Comparison of ENCODE assay signal across 8 cellular contexts in genomic region chr15:43776101-43776717, GRCh38. TPM values are rescaled to one million over a fixed set of nuclear protein-coding genes. Genes with fewer than 3 reads are reported as not detected.
DNase-seq lines count a peak whose midpoint lies in the region; ATAC-seq and TF ChIP-seq lines count a peak whose summit lies in the region.

No MANE protein-coding gene starts in this region.

- H3K4me3 Mint-ChIP-seq in central memory CD8-positive, alpha-beta T cell = peak overlapping the region; percentile 92
- H3K4me3 Mint-ChIP-seq in type B pancreatic cell = peak overlapping the region; percentile 90

- no peak overlapping the region for H2BK5ac ChIP-seq in mesenchymal stem cell (ENCODE audit: low read depth, low read length, poor library complexity, severe bottlenecking)

- no peak overlapping the region for H2AK5ac ChIP-seq in mesenchymal stem cell (ENCODE audit: low read length, severe bottlenecking)

- H3K9me3 Mint-ChIP-seq in central memory CD8-positive, alpha-beta T cell = no peaks in the 10 kb centered on the region
- no peaks in the 10 kb centered on the region for H3K9me3 Mint-ChIP-seq in type B pancreatic cell

- H3K36me3 ChIP-seq in mesenchymal stem cell (ENCODE audit: control insufficient read depth in 1 of 2, insufficient read depth in 2 of 2, low read depth in 1 of 2, low read length in 2 of 2) = peaks cover 14 to 32% of the 10 kb centered on the region in 2 experiments

- no peak overlapping the region for H4K8ac ChIP-seq in mesenchymal stem cell (ENCODE audit: low read length)

- peak overlapping the region in 1 of 2 experiments; percentile 73 for H3K14ac ChIP-seq in mesenchymal stem cell (ENCODE audit: low read length in 2 of 2)

- H2BK15ac ChIP-seq in mesenchymal stem cell (ENCODE audit: low read depth, poor library complexity, severe bottlenecking) = no peak overlapping the region

- WGBS in mesenchymal stem cell = 11% methylated on average over 26 of the region's 35 CpGs

- no peak for DNase-seq in activated CD4-positive, CD25-positive, alpha-beta regulatory T cell (lab: John Stamatoyannopoulos, UW)
- DNase-seq in NCI-H526 (lab: John Stamatoyannopoulos, UW) (peak; percentile 66 to 82), mesenchymal stem cell (no peak), type B pancreatic cell (ENCODE audit: extremely low spot score, unreplicated experiment) (no peak), NK-92 (lab: John Stamatoyannopoulos, UW; ENCODE audit: unreplicated experiment) (no peak)
- no peak for DNase-seq in central memory CD8-positive, alpha-beta T cell (ENCODE audit: low spot score in 2 of 2)

- peak overlapping the region; percentile 6 for H3K27ac Mint-ChIP-seq in central memory CD8-positive, alpha-beta T cell (ENCODE audit: low read depth)
- H3K27ac Mint-ChIP-seq in type B pancreatic cell = peak overlapping the region; percentile 87

- peaks cover 14% of the 10 kb centered on the region for H3K4me1 ChIP-seq in mesenchymal stem cell (ENCODE audit: control insufficient read depth, insufficient read depth, low read depth, low read length)

- H3K23ac ChIP-seq in mesenchymal stem cell (ENCODE audit: low read length in 2 of 2) = peak overlapping the region in 1 of 2 experiments; percentile 75

- H3K9ac ChIP-seq in mesenchymal stem cell (ENCODE audit: low read length) = peak overlapping the region; percentile 74

- peak overlapping the region in 1 of 2 experiments; percentile 32 for H2BK12ac ChIP-seq in mesenchymal stem cell (ENCODE audit: low read length in 2 of 2)

- H2AFZ ChIP-seq in mesenchymal stem cell (ENCODE audit: low read depth, low read length) = peak overlapping the region; percentile 32

- no peak overlapping the region for H4K91ac ChIP-seq in mesenchymal stem cell (ENCODE audit: low read length)

- no peak overlapping the region for H3K4ac ChIP-seq in mesenchymal stem cell (ENCODE audit: low read depth in 1 of 2, low read length in 2 of 2)

- peak overlapping the region; percentile 56 to 87 for H3K4me3 ChIP-seq in mesenchymal stem cell (ENCODE audit: insufficient read depth in 1 of 2, low read depth in 1 of 2, low read length in 2 of 2)

- H3K36me3 Mint-ChIP-seq in central memory CD8-positive, alpha-beta T cell (ENCODE audit: insufficient read depth) = peaks cover 38% of the 10 kb centered on the region
- peaks cover 15% of the 10 kb centered on the region for H3K36me3 Mint-ChIP-seq in type B pancreatic cell

- H3K4me2 ChIP-seq in mesenchymal stem cell (ENCODE audit: low read length, poor library complexity, severe bottlenecking) = peak overlapping the region; percentile 65

- H2BK120ac ChIP-seq in mesenchymal stem cell (ENCODE audit: low read depth, low read length) = no peak overlapping the region

- no peaks in the 10 kb centered on the region for H3K9me3 ChIP-seq in mesenchymal stem cell (ENCODE audit: control insufficient read depth, low read length)

- H3K27me3 ChIP-seq in mesenchymal stem cell (ENCODE audit: control insufficient read depth in 1 of 2, insufficient read depth in 1 of 2, low read length in 2 of 2) = no peaks in the 10 kb centered on the region

- H3K79me1 ChIP-seq in mesenchymal stem cell (replicated peaks; ENCODE audit: low read length, poor library complexity, severe bottlenecking) = peaks cover 2% of the 10 kb centered on the region

- no peak overlapping the region for H3K27ac ChIP-seq in mesenchymal stem cell (ENCODE audit: low read length, poor library complexity, severe bottlenecking)

- TF ChIP-seq CTCF in type B pancreatic cell (conservative IDR thresholded peaks at IDR 0.05) = no peak

- peak overlapping the region in 1 of 2 experiments; percentile 79 for H3K18ac ChIP-seq in mesenchymal stem cell (ENCODE audit: low read depth in 1 of 2, low read length in 2 of 2)

- H3K4me1 Mint-ChIP-seq in central memory CD8-positive, alpha-beta T cell = peaks cover 22% of the 10 kb centered on the region
- peaks cover 14% of the 10 kb centered on the region for H3K4me1 Mint-ChIP-seq in type B pancreatic cell (ENCODE audit: unreplicated experiment)

- no peaks in the 10 kb centered on the region for H3K27me3 Mint-ChIP-seq in central memory CD8-positive, alpha-beta T cell
- H3K27me3 Mint-ChIP-seq in type B pancreatic cell = no peaks in the 10 kb centered on the region

- peak; percentile 22 to 25 for ATAC-seq in activated CD4-positive, CD25-positive, alpha-beta regulatory T cell treated with anti-CD3 and anti-CD28 coated beads, Interleukin-2, amount 50 U/mL, for 24 hours
- ATAC-seq in HG02642 (IDR thresholded peaks at IDR 0.05; ENCODE audit: poor library complexity, unreplicated experiment) = peak; percentile 71
- no peak for ATAC-seq in central memory CD8-positive, alpha-beta T cell (replicated peaks; ENCODE audit: extremely low read depth, poor library complexity, severe bottlenecking)

RNA-seq across cellular contexts. Expression of gene ELL3, which starts 0.6 kb away (rescaled TPM):
- polyA plus RNA-seq in mesenchymal stem cell (2013, experiment 1 of 2) = 1.5 TPM
- polyA plus RNA-seq in mesenchymal stem cell (2013, experiment 2 of 2) = 1.5 TPM
- 4.1 and 9.8 TPM in 2 replicates for total RNA-seq in type B pancreatic cell (ENCODE audit: low replicate concordance)

RNA-seq across cellular contexts. Expression of gene SERF2, which starts 15.9 kb away (rescaled TPM):
- 2,625 TPM for polyA plus RNA-seq in mesenchymal stem cell (2013, experiment 1 of 2)
- polyA plus RNA-seq in mesenchymal stem cell (2013, experiment 2 of 2) = 2,565 TPM
- 805 and 910 TPM in 2 replicates for total RNA-seq in type B pancreatic cell (ENCODE audit: low replicate concordance)

RNA-seq across cellular contexts. Expression of gene SERINC4, which starts 23.8 kb away (rescaled TPM):
- polyA plus RNA-seq in mesenchymal stem cell (2013, experiment 1 of 2) = not detected
- not detected for polyA plus RNA-seq in mesenchymal stem cell (2013, experiment 2 of 2)
- 0.14 and 0.17 TPM in 2 replicates for total RNA-seq in type B pancreatic cell (ENCODE audit: low replicate concordance)

RNA-seq across cellular contexts. Expression of gene HYPK, which starts 24.2 kb away (rescaled TPM):
- 135 TPM for polyA plus RNA-seq in mesenchymal stem cell (2013, experiment 1 of 2)
- 134 TPM for polyA plus RNA-seq in mesenchymal stem cell (2013, experiment 2 of 2)
- total RNA-seq in type B pancreatic cell (ENCODE audit: low replicate concordance) = 14.9 and 17.2 TPM in 2 replicates

RNA-seq across cellular contexts. Expression of gene PDIA3, which starts 30.0 kb away (rescaled TPM):
- 591 TPM for polyA plus RNA-seq in mesenchymal stem cell (2013, experiment 1 of 2)
- polyA plus RNA-seq in mesenchymal stem cell (2013, experiment 2 of 2) = 598 TPM
- total RNA-seq in type B pancreatic cell (ENCODE audit: low replicate concordance) = 508 and 604 TPM in 2 replicates

Comparison
In these comparisons a context has a peak if more than half of its experiments do, and no peak if none do; other contexts are left out.
1. DNase-seq: peak in NCI-H526 (2 of 2); none in activated CD4-positive, CD25-positive, alpha-beta regulatory T cell (0 of 4), central memory CD8-positive, alpha-beta T cell (0 of 2), mesenchymal stem cell (single experiment), type B pancreatic cell (single experiment) and NK-92 (single experiment).